1 cellular context compared by ENCODE assay signal in the genomic region with DNA sequence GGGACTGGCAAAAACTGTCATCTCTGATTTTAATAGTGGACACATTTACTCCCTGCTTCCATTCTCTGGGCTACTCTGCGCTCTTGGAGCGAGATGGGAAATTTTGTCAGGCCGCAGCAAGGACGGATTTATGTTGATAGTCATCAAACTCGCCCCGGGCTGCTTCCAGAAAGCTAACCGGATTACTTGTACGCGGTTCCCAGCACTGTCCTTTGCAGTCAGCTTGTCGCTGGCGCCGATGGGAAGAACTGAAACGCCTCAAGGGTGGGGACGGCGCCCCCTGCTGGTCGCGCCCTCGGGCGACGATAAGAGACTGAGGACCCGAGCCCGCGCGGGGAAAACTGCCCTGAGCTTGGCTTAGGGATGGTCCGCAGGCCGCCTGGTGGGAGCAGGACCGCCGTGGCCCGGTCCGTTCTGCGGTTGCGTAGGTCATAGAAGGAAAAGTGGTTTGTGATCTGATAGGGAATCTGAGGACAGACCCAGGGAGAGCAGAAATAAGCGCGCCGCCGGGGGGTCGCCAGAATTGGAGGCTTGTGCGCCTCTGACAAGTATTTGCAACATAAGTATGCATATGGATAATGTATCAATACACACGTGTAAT.
TF ChIP-seq lines count a peak whose summit lies in the region.

No MANE protein-coding gene starts in this region.

TF ChIP-seq in HepG2, 621 proteins besides CTCF, POLR2A, EP300 and RAD21 (continued from another document):
- TF ChIP-seq, protein P1, sequence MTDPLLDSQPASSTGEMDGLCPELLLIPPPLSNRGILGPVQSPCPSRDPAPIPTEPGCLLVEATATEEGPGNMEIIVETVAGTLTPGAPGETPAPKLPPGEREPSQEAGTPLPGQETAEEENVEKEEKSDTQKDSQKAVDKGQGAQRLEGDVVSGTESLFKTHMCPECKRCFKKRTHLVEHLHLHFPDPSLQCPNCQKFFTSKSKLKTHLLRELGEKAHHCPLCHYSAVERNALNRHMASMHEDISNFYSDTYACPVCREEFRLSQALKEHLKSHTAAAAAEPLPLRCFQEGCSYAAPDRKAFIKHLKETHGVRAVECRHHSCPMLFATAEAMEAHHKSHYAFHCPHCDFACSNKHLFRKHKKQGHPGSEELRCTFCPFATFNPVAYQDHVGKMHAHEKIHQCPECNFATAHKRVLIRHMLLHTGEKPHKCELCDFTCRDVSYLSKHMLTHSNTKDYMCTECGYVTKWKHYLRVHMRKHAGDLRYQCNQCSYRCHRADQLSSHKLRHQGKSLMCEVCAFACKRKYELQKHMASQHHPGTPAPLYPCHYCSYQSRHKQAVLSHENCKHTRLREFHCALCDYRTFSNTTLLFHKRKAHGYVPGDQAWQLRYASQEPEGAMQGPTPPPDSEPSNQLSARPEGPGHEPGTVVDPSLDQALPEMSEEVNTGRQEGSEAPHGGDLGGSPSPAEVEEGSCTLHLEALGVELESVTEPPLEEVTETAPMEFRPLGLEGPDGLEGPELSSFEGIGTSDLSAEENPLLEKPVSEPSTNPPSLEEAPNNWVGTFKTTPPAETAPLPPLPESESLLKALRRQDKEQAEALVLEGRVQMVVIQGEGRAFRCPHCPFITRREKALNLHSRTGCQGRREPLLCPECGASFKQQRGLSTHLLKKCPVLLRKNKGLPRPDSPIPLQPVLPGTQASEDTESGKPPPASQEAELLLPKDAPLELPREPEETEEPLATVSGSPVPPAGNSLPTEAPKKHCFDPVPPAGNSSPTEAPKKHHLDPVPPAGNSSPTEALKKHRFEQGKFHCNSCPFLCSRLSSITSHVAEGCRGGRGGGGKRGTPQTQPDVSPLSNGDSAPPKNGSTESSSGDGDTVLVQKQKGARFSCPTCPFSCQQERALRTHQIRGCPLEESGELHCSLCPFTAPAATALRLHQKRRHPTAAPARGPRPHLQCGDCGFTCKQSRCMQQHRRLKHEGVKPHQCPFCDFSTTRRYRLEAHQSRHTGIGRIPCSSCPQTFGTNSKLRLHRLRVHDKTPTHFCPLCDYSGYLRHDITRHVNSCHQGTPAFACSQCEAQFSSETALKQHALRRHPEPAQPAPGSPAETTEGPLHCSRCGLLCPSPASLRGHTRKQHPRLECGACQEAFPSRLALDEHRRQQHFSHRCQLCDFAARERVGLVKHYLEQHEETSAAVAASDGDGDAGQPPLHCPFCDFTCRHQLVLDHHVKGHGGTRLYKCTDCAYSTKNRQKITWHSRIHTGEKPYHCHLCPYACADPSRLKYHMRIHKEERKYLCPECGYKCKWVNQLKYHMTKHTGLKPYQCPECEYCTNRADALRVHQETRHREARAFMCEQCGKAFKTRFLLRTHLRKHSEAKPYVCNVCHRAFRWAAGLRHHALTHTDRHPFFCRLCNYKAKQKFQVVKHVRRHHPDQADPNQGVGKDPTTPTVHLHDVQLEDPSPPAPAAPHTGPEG (CRISPR knock-in tag; IDR thresholded peaks at IDR 0.05) = no peak
- TF ChIP-seq, protein P2, sequence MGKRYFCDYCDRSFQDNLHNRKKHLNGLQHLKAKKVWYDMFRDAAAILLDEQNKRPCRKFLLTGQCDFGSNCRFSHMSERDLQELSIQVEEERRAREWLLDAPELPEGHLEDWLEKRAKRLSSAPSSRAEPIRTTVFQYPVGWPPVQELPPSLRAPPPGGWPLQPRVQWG (CRISPR knock-in tag; IDR thresholded peaks at IDR 0.05; ENCODE audit: borderline replicate concordance, low read depth) = no peak
